8 cellular contexts compared by ENCODE assay signal in genomic region chr14:93970967-93971634, GRCh38. TPM values are rescaled to one million over a fixed set of nuclear protein-coding genes. Genes with fewer than 3 reads are reported as not detected.
DNase-seq lines count a peak whose midpoint lies in the region; ATAC-seq and TF ChIP-seq lines count a peak whose summit lies in the region.

No MANE protein-coding gene starts in this region.

- H3K36me3 ChIP-seq in GM06990 (ENCODE audit: control insufficient read depth, insufficient read depth, low read length) = no peaks in the 10 kb centered on the region
- no peaks in the 10 kb centered on the region for H3K36me3 ChIP-seq in Loucy (ENCODE audit: insufficient read depth, low read length)
- no peaks in the 10 kb centered on the region for H3K36me3 ChIP-seq in lower lobe of right lung
- H3K36me3 ChIP-seq in vagina = no peaks in the 10 kb centered on the region
- H3K36me3 ChIP-seq in PC-9 (ENCODE audit: low read depth) = no peaks in the 10 kb centered on the region

- peak overlapping the region; percentile 51 for H3K9ac ChIP-seq in Loucy (ENCODE audit: low read depth, low read length, poor library complexity, severe bottlenecking)

- CTCF ChIA-PET in PC-9 (lab: Charles Lee) = interaction anchor here (0.6 kb wide), 1 partner anchor 167 kb away, joined by 5 read pairs; no protein-coding TSS in a partner anchor

- intact Hi-C loops in lower lobe of right lung (cut with DNase I) (no loop called here), vagina (cut with DNase I) (no loop called here), PC-9 (cut with micrococcal nuclease; ENCODE audit: unreplicated experiment) (no loop called here)

- H4K20me1 ChIP-seq in Loucy (ENCODE audit: insufficient read depth, low read length, poor library complexity, severe bottlenecking) (no peaks in the 10 kb centered on the region), PC-9 (ENCODE audit: insufficient read depth) (no peaks in the 10 kb centered on the region)

- H3K9me2 ChIP-seq in Loucy (replicated peaks; ENCODE audit: low read depth, low read length) (no peaks in the 10 kb centered on the region), PC-9 (ENCODE audit: insufficient read depth) (no peaks in the 10 kb centered on the region)

- ATAC-seq in GM21390 (IDR thresholded peaks at IDR 0.05; ENCODE audit: unreplicated experiment) (peak; percentile 40), lower lobe of right lung (peak; percentile 35 to 44)

- TF ChIP-seq CTCF in GM06990 (IDR thresholded peaks at IDR 0.05; ENCODE audit: insufficient read depth, low read length, poor library complexity, severe bottlenecking) = no peak
- 0 out of 2 replicates have a peak, but pooled peaks have one; percentile 22 for TF ChIP-seq CTCF in Loucy (conservative IDR thresholded peaks at IDR 0.05; ENCODE audit: low read length)
- no peak for TF ChIP-seq CTCF in lower lobe of right lung (IDR thresholded peaks at IDR 0.05)
- no peak for TF ChIP-seq CTCF in vagina (IDR thresholded peaks at IDR 0.05)
- TF ChIP-seq CTCF in PC-9 (conservative IDR thresholded peaks at IDR 0.05) = no peak

- no peaks in the 10 kb centered on the region for H3F3A ChIP-seq in Loucy (ENCODE audit: low read depth)
- H3F3A ChIP-seq in PC-9 (ENCODE audit: insufficient read depth, low read depth) = no peaks in the 10 kb centered on the region

- H3K4me3 ChIP-seq in GM06990 (replicated peaks; ENCODE audit: low read depth, low read length) (peak overlapping the region; percentile 57), Loucy (ENCODE audit: low read length, poor library complexity, severe bottlenecking) (peak overlapping the region; percentile 71), lower lobe of right lung (peak overlapping the region; percentile 49), vagina (peak overlapping the region; percentile 3 to 30), PC-9 (no peak overlapping the region)

- H3K79me2 ChIP-seq in Loucy (ENCODE audit: insufficient read depth, low read length) = no peaks in the 10 kb centered on the region
- no peaks in the 10 kb centered on the region for H3K79me2 ChIP-seq in PC-9 (ENCODE audit: low read depth)

- H2AFZ ChIP-seq in Loucy (ENCODE audit: low read length) (peak overlapping the region; percentile 73), PC-9 (no peak overlapping the region)

- POLR2A ChIA-PET in PC-9 (lab: Charles Lee; ENCODE audit: unreplicated experiment) = interaction anchor here (0.6 kb wide), 1 partner anchor 39 kb away, joined by 4 read pairs; no protein-coding TSS in a partner anchor

- H3K4me1 ChIP-seq in Loucy (ENCODE audit: insufficient read depth, low read length, poor library complexity, severe bottlenecking) (peaks cover 6% of the 10 kb centered on the region), lower lobe of right lung (peaks cover 13% of the 10 kb centered on the region), vagina (peaks cover 31% of the 10 kb centered on the region), PC-9 (replicated peaks; ENCODE audit: insufficient read depth) (no peaks in the 10 kb centered on the region; the same call in 1 of the 2 replicates)

- H3K27me3 ChIP-seq in GM06990 (replicated peaks; ENCODE audit: control insufficient read depth, insufficient read depth, low read length) (no peaks in the 10 kb centered on the region), Loucy (ENCODE audit: insufficient read depth, low read length, poor library complexity, severe bottlenecking) (peaks cover 50% of the 10 kb centered on the region), lower lobe of right lung (ENCODE audit: low read depth) (no peaks in the 10 kb centered on the region), vagina (no peaks in the 10 kb centered on the region), PC-9 (ENCODE audit: insufficient read depth, low read depth) (no peaks in the 10 kb centered on the region)

- TF ChIP-seq POLR2A in vagina (IDR thresholded peaks at IDR 0.05) = no peak

- peak; percentile 83 for DNase-seq in GM06990 (ENCODE audit: extremely low read depth, insufficient read length)
- DNase-seq in activated CD8-positive, alpha-beta memory T cell treated with anti-CD3 and anti-CD28 coated beads, Interleukin-2, amount 50 U/mL, for 48 hours = peak; percentile 83
- DNase-seq in lower lobe of right lung = peak; percentile 60
- DNase-seq in vagina (ENCODE audit: extremely low spot score in 2 of 2) = no peak
- DNase-seq in PC-9 = no peak
- no peak for DNase-seq in 8988T

- peak overlapping the region; percentile 77 for H3K4me2 ChIP-seq in Loucy (ENCODE audit: low read depth, low read length, poor library complexity, severe bottlenecking)
- H3K4me2 ChIP-seq in PC-9 = no peak overlapping the region

- no TSS peak for BruUV-seq in PC-9 (replicated peaks; lab: Mats Ljungman, UMichigan)

- H3K27ac ChIP-seq in lower lobe of right lung (no peak overlapping the region), vagina (peak overlapping the region; percentile 5), PC-9 (no peak overlapping the region)

- H3K9me3 ChIP-seq in Loucy (ENCODE audit: insufficient read depth, low read depth, low read length) = no peaks in the 10 kb centered on the region
- no peaks in the 10 kb centered on the region for H3K9me3 ChIP-seq in lower lobe of right lung
- H3K9me3 ChIP-seq in vagina = no peaks in the 10 kb centered on the region
- H3K9me3 ChIP-seq in PC-9 (ENCODE audit: insufficient read depth, low read depth) = no peaks in the 10 kb centered on the region

RNA-seq across cellular contexts. Expression of gene ASB2, which starts 5.3 kb away (rescaled TPM):
- total RNA-seq in lower lobe of right lung (2.4 TPM), vagina (24.1 TPM), PC-9 (2021) (not detected in 2 replicates)

RNA-seq across cellular contexts. Expression of gene CCDC197, which starts 26.0 kb away (rescaled TPM):
- total RNA-seq in lower lobe of right lung = not detected
- total RNA-seq in vagina = not detected
- not detected in 2 replicates for total RNA-seq in PC-9 (2021)

RNA-seq across cellular contexts. Expression of gene FAM181A, which starts 44.0 kb away (rescaled TPM):
- 6.4 TPM for total RNA-seq in lower lobe of right lung
- not detected for total RNA-seq in vagina
- total RNA-seq in PC-9 (2021) = not detected in 2 replicates

RNA-seq across cellular contexts. Expression of gene OTUB2, which starts 55.0 kb away (rescaled TPM):
- total RNA-seq in lower lobe of right lung = 1.9 TPM
- 1.7 TPM for total RNA-seq in vagina
- total RNA-seq in PC-9 (2021) = 0.43 and 0.55 TPM in 2 replicates

Comparison
In these comparisons a context has a peak if more than half of its experiments do, and no peak if none do; other contexts are left out.
1. DNase-seq: peak in GM06990 (single experiment), activated CD8-positive, alpha-beta memory T cell treated with anti-CD3 and anti-CD28 coated beads, Interleukin-2, amount 50 U/mL, for 48 hours (single experiment) and lower lobe of right lung (single experiment); none in vagina (0 of 2), PC-9 (0 of 2) and 8988T (single experiment).